ENCODE assay signal across 19 cellular contexts in the genomic region with DNA sequence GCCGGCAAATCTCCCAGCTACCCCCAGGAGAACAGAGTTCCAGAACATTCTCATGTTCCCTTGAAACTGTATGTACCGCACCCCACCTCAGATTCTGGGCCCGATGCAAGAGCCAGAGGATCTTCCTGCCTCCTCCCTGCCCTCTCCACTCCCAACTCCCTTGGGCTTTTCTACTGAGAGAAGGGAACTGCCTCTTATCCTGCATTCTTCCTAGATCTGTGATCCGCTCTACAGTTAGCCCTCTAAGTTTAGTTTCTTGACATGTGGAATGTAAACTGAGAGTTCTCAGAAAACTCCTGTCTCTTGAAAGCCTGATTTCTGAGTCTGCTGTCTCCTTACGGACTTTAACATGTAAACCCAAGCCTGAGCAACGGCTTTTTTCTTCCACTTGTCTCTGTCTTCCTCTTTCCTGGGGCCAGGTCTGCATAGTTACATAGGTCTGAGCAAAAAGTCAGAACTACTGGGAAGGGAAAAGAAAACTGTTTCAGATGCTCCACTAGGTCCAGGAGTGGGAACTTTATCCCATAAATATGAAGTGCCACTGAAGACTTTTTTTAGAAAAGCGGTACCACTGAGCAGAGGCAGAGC.
DNase-seq lines count a peak whose midpoint lies in the region; ATAC-seq and TF ChIP-seq lines count a peak whose summit lies in the region.
"Had no signal": no experiment of that assay in that cellular context is flagged by ENCODE, and none has a peak within 500 bp of the region (broad histone marks: within the 10 kb centered on the region; RNA-seq: fewer than 3 reads in every experiment).

No MANE protein-coding gene starts in this region.

- H3K36me3 ChIP-seq in esophagus squamous epithelium (no peaks in the 10 kb centered on the region), osteoblast (ENCODE audit: insufficient read depth, low read length) (no peaks in the 10 kb centered on the region)
- H3K36me3 ChIP-seq: left lung had no signal

- H3K9me3 ChIP-seq in AG04450 (ENCODE audit: control insufficient read depth, insufficient read depth, low read length) (no peaks in the 10 kb centered on the region), esophagus squamous epithelium (no peaks in the 10 kb centered on the region), osteoblast (ENCODE audit: low read depth, low read length) (no peaks in the 10 kb centered on the region)
- H3K9me3 ChIP-seq: left lung had no signal

- peak; percentile 38 for DNase-seq in AG04450 (ENCODE audit: low read depth, low spot score)
- peak; percentile 37 for DNase-seq in NOMO-1 treated with DMSO at 0.1 percent for 48 hours (lab: John Stamatoyannopoulos, UW; ENCODE audit: unreplicated experiment)
- no peak for DNase-seq in esophagus squamous epithelium (lab: John Stamatoyannopoulos, UW)
- peak; percentile 30 for DNase-seq in osteoblast (ENCODE audit: insufficient read length, low spot score, missing footprints)
- no peak for DNase-seq in NCI-H774 (lab: John Stamatoyannopoulos, UW)
- DNase-seq in globus pallidus (ENCODE audit: low spot score): no peak
- DNase-seq: ACHN; activated B cell treated with CpG ODN at 0.5 μM for 24 hours; activated CD8-positive, alpha-beta memory T cell treated with anti-CD3 and anti-CD28 coated beads for 24 hours; activated naive CD8-positive, alpha-beta T cell treated with anti-CD3 and anti-CD28 coated beads, Interleukin-2, amount 50 U/mL, for 24 hours; caudate nucleus; CD8-positive, alpha-beta memory T cell; foreskin fibroblast; left lung; naive thymus-derived CD4-positive, alpha-beta T cell; stimulated activated naive CD8-positive, alpha-beta T cell treated with anti-CD3 and anti-CD28 coated beads, Interleukin-15, Interleukin-2, amounts not matched to agents 100 U/mL and 50 U/mL, for 24 hours had no signal

- WGBS in esophagus squamous epithelium, 2 donors: 63 to 77% methylated on average over 7 of the region's 7 CpGs

- H3K4me1 ChIP-seq in esophagus squamous epithelium (peaks cover 0 to 44% (median 17%) of the 10 kb centered on the region in 3 donors), osteoblast (ENCODE audit: insufficient read depth, low read length) (peaks cover 4% of the 10 kb centered on the region)

- CTCF ChIA-PET in AG04450 (lab: Charles Lee): interaction anchor here (0.6 to 1.4 kb wide), 4 partner anchors 19 to 166 kb away, joined by 3 to 4 read pairs (median 3); no protein-coding TSS in a partner anchor

- no peak for TF ChIP-seq CTCF in AG04450 (IDR thresholded peaks at IDR 0.05; ENCODE audit: low read depth, low read length)
- TF ChIP-seq CTCF in esophagus squamous epithelium (IDR thresholded peaks at IDR 0.05): no peak
- TF ChIP-seq CTCF in osteoblast (IDR thresholded peaks at IDR 0.05; ENCODE audit: extremely low read depth, low read depth, low read length): no peak

- TF ChIP-seq POLR2A in esophagus squamous epithelium (IDR thresholded peaks at IDR 0.05): no peak

- H4K20me1 ChIP-seq in osteoblast (ENCODE audit: insufficient read depth, low read length): no peaks in the 10 kb centered on the region

- H3K4me3 ChIP-seq in AG04450 (ENCODE audit: low read depth, low read length) (no peak overlapping the region), esophagus squamous epithelium (no peak overlapping the region), osteoblast (ENCODE audit: insufficient read depth, low read length) (no peak overlapping the region)
- H3K4me3 ChIP-seq: left lung had no signal

- no peaks in the 10 kb centered on the region for H3K79me2 ChIP-seq in osteoblast (ENCODE audit: insufficient read depth, low read length)

- H3K27me3 ChIP-seq in AG04450 (ENCODE audit: control insufficient read depth, insufficient read depth, low read length) (no peaks in the 10 kb centered on the region), esophagus squamous epithelium (no peaks in the 10 kb centered on the region), osteoblast (ENCODE audit: insufficient read depth, low read length) (no peaks in the 10 kb centered on the region)
- H3K27me3 ChIP-seq: left lung had no signal

- no peak overlapping the region for H2AFZ ChIP-seq in osteoblast (ENCODE audit: low read length)

- intact Hi-C loops in esophagus squamous epithelium (cut with DNase I): no loop called here

- ATAC-seq in SK-N-SH treated with all-trans-retinoic acid at 6 μM for 48 hours: no peak
- ATAC-seq in GM21619 (IDR thresholded peaks at IDR 0.05; ENCODE audit: unreplicated experiment): no peak
- ATAC-seq: activated naive CD8-positive, alpha-beta T cell treated with anti-CD3 and anti-CD28 coated beads, Interleukin-2, amount 50 U/mL, for 24 hours; HCT116; left lung; naive thymus-derived CD4-positive, alpha-beta T cell; stimulated activated naive CD8-positive, alpha-beta T cell treated with anti-CD3 and anti-CD28 coated beads, Interleukin-15, Interleukin-2, amounts not matched to agents 100 U/mL and 50 U/mL, for 24 hours had no signal

- H3K27ac ChIP-seq in AG04450 (ENCODE audit: low read depth, low read length) (peak overlapping the region; percentile 52), esophagus squamous epithelium (peak overlapping the region; percentile 38 to 84 (median 74)), osteoblast (ENCODE audit: low read depth, low read length) (no peak overlapping the region)

- POLR2A ChIA-PET in AG04450 (lab: Yijun Ruan, JAX): no interaction called here

- H3K4me2 ChIP-seq in osteoblast (ENCODE audit: insufficient read depth, low read length): no peak overlapping the region

TF ChIP-seq in SK-N-SH treated with all-trans-retinoic acid at 6 μM for 48 hours, 23 proteins besides CTCF, POLR2A, EP300 and RAD21:
- TF ChIP-seq RARB (CRISPR knock-in tag; IDR thresholded peaks at IDR 0.05): no peak

Comparison
In these comparisons a context has a peak if more than half of its experiments do, and no peak if none do; other contexts are left out.
1. DNase-seq: peak in AG04450 (single experiment), NOMO-1 treated with DMSO at 0.1 percent for 48 hours (single experiment) and osteoblast (single experiment); none in esophagus squamous epithelium (single experiment), NCI-H774 (single experiment) and globus pallidus (single experiment).